8 cellular contexts compared by ENCODE assay signal in genomic region chr2:62199392-62200125, GRCh38. TPM values are rescaled to one million over a fixed set of nuclear protein-coding genes. Genes with fewer than 3 reads are reported as not detected.
DNase-seq lines count a peak whose midpoint lies in the region; ATAC-seq and TF ChIP-seq lines count a peak whose summit lies in the region.

No MANE protein-coding gene starts in this region.

- H3K27me3 Mint-ChIP-seq in CD4-positive, alpha-beta T cell = no peaks in the 10 kb centered on the region
- H3K27me3 Mint-ChIP-seq in activated B cell treated with CpG ODN at 0.5 μM for 24 hours = no peaks in the 10 kb centered on the region

- TF ChIP-seq CTCF in CD4-positive, alpha-beta T cell (IDR thresholded peaks at IDR 0.05) = no peak
- no peak for TF ChIP-seq CTCF in IMR-90 (conservative IDR thresholded peaks at IDR 0.05; ENCODE audit: low read depth, low read length)
- TF ChIP-seq CTCF in activated B cell treated with CpG ODN at 0.5 μM for 24 hours (IDR thresholded peaks at IDR 0.05) = no peak

- H3K9me1 ChIP-seq in IMR-90 (ENCODE audit: insufficient read depth, low read length) = 0 out of 2 replicates have a peak, but pooled peaks cover 7% of the 10 kb centered on the region

- no peak overlapping the region for H4K91ac ChIP-seq in IMR-90 (ENCODE audit: insufficient read depth, low read depth, low read length)

- in situ Hi-C loops in IMR-90 (cut with MboI; ENCODE audit: low sequenced_read_pairs) = no loop called here

- no peak for ATAC-seq in CD4-positive, alpha-beta T cell (ENCODE audit: poor library complexity)
- ATAC-seq in IMR-90 (ENCODE audit: low read depth) (no peak), activated B cell treated with CpG ODN at 0.5 μM for 24 hours (ENCODE audit: low read depth) (no peak), esophagus mucosa (no peak), GM19455 (IDR thresholded peaks at IDR 0.05; ENCODE audit: unreplicated experiment) (no peak), HG02798 (IDR thresholded peaks at IDR 0.05; ENCODE audit: poor library complexity, unreplicated experiment) (no peak)

- H3K4ac ChIP-seq in IMR-90 (ENCODE audit: low read depth, low read length) = no peak overlapping the region

- no peak overlapping the region for H2AFZ ChIP-seq in IMR-90 (replicated peaks; ENCODE audit: low read length, poor library complexity)

- no peak overlapping the region for H2BK20ac ChIP-seq in IMR-90 (ENCODE audit: low read depth, low read length)

- H3K4me1 Mint-ChIP-seq in CD4-positive, alpha-beta T cell (ENCODE audit: low read depth) = peaks cover 63% of the 10 kb centered on the region
- H3K4me1 Mint-ChIP-seq in activated B cell treated with CpG ODN at 0.5 μM for 24 hours = peaks cover 72% of the 10 kb centered on the region

- POLR2A ChIA-PET in CD4-positive, alpha-beta T cell (lab: Charles Lee) = interaction anchor here (1.4 kb wide), 1 partner anchor 10 kb away, joined by 4 read pairs; no protein-coding TSS in a partner anchor
- POLR2A ChIA-PET in IMR-90 (lab: Charles Lee; ENCODE audit: unreplicated experiment) (no interaction called here), activated B cell treated with CpG ODN at 0.5 μM for 24 hours (lab: Charles Lee) (interaction anchor here (1.4 kb wide), 1 partner anchor 138 kb away, joined by 3 read pairs; no protein-coding TSS in a partner anchor)

- DNase-seq in CD4-positive, alpha-beta T cell = no peak
- DNase-seq in IMR-90 = peak; percentile 65
- DNase-seq in activated B cell treated with CpG ODN at 0.5 μM for 24 hours = no peak
- DNase-seq in iris pigment epithelial cell (ENCODE audit: low read depth) = peak; percentile 86
- DNase-seq in central memory CD4-positive, alpha-beta T cell = no peak

- H3K27me3 ChIP-seq in CD4-positive, alpha-beta T cell (ENCODE audit: control insufficient read depth, insufficient read depth, low read length) = no peaks in the 10 kb centered on the region
- H3K27me3 ChIP-seq in IMR-90 (ENCODE audit: control insufficient read depth, insufficient read depth, low read length) = no peaks in the 10 kb centered on the region

- no peak overlapping the region for H2BK120ac ChIP-seq in IMR-90 (ENCODE audit: low read depth, low read length)

- H3K36me3 ChIP-seq in IMR-90 (ENCODE audit: control insufficient read depth, insufficient read depth, low read length) = no peaks in the 10 kb centered on the region

- no peaks in the 10 kb centered on the region for H3K9me3 Mint-ChIP-seq in CD4-positive, alpha-beta T cell
- H3K9me3 Mint-ChIP-seq in activated B cell treated with CpG ODN at 0.5 μM for 24 hours = no peaks in the 10 kb centered on the region

- no peak overlapping the region for H3K56ac ChIP-seq in IMR-90 (ENCODE audit: extremely low read depth, insufficient read depth, low read length)

- no peak overlapping the region for H4K8ac ChIP-seq in IMR-90 (ENCODE audit: low read depth in 2 of 2, low read length in 2 of 2)

- peak overlapping the region; percentile 76 for H3K27ac Mint-ChIP-seq in CD4-positive, alpha-beta T cell
- peak overlapping the region; percentile 71 for H3K27ac Mint-ChIP-seq in activated B cell treated with CpG ODN at 0.5 μM for 24 hours

- H4K20me1 ChIP-seq in IMR-90 (ENCODE audit: insufficient read depth, low read length) = peaks cover 29% of the 10 kb centered on the region

- no peaks in the 10 kb centered on the region for H3K9me3 ChIP-seq in CD4-positive, alpha-beta T cell (ENCODE audit: control insufficient read depth, low read length)
- H3K9me3 ChIP-seq in IMR-90 (ENCODE audit: control insufficient read depth, insufficient read depth, low read length) = no peaks in the 10 kb centered on the region

- peak overlapping the region; percentile 95 for H3K4me3 Mint-ChIP-seq in CD4-positive, alpha-beta T cell
- H3K4me3 Mint-ChIP-seq in activated B cell treated with CpG ODN at 0.5 μM for 24 hours = peak overlapping the region; percentile 50

- no peak overlapping the region for H2AK9ac ChIP-seq in IMR-90 (replicated peaks; ENCODE audit: low read depth, low read length, poor library complexity)

- no TSS peak for BruUV-seq in IMR-90 (replicated peaks; lab: Mats Ljungman, UMichigan)

- no peak overlapping the region for H4K5ac ChIP-seq in IMR-90 (ENCODE audit: low read depth, low read length)

- peaks cover 27 to 50% of the 10 kb centered on the region in 2 experiments for H3K79me1 ChIP-seq in IMR-90 (ENCODE audit: low read depth in 1 of 2, low read length in 2 of 2)

- no CpG with 5 or more reads among the region's 1 CpG for WGBS in IMR-90 (ENCODE audit: extremely low coverage in 2 of 2, insufficient read length in 1 of 2), 2 experiments

- H2BK5ac ChIP-seq in IMR-90 (ENCODE audit: low read depth, low read length, poor library complexity, severe bottlenecking) = no peak overlapping the region

- dilution Hi-C loops in IMR-90 (cut with HindIII; ENCODE audit: low sequenced_read_pairs, unreplicated experiment) = no loop called here

- CTCF ChIA-PET in CD4-positive, alpha-beta T cell (lab: Charles Lee) = no interaction called here
- CTCF ChIA-PET in IMR-90 (lab: Yijun Ruan, JAX) = no interaction called here
- CTCF ChIA-PET in activated B cell treated with CpG ODN at 0.5 μM for 24 hours (lab: Charles Lee) = no interaction called here

- H3K4me3 ChIP-seq in IMR-90 (ENCODE audit: insufficient read depth, low read depth, low read length) = no peak overlapping the region

- TF ChIP-seq RAD21 in IMR-90 (IDR thresholded peaks at IDR 0.05; ENCODE audit: low read length) = no peak

- intact Hi-C loops in CD4-positive, alpha-beta T cell (cut with DNase I, micrococcal nuclease) = loop anchor here (1.0 to 10.0 kb wide), 9 partner anchors 22 to 1445 kb away; partner anchors contain the start of genes COMMD1 (in 2 of the 2), CCT4 (in 1 of the 2), MDH1 (in 1 of the 2) and PAPOLG (in 1 of the 2)
- intact Hi-C loops in IMR-90 (cut with micrococcal nuclease) = loop anchor here (5.0 kb wide), 2 partner anchors 98 to 282 kb away; no protein-coding TSS in a partner anchor
- intact Hi-C loops in activated B cell treated with CpG ODN at 0.5 μM for 24 hours (cut with micrococcal nuclease) = loop anchor here (1.0 to 10.0 kb wide), 4 partner anchors 72 to 1645 kb away; partner anchors contain the start of genes COMMD1 and UGP2

- no peak overlapping the region for H3K4me2 ChIP-seq in IMR-90 (ENCODE audit: low read depth, low read length)

- no peak overlapping the region for H2AK5ac ChIP-seq in IMR-90 (ENCODE audit: low read depth, low read length)

- no peak for TF ChIP-seq POLR2A in IMR-90 (IDR thresholded peaks at IDR 0.05; ENCODE audit: low read depth, low read length)

- H3K27ac ChIP-seq in CD4-positive, alpha-beta T cell (ENCODE audit: low read depth, low read length) = peak overlapping the region; percentile 15
- H3K27ac ChIP-seq in IMR-90 (ENCODE audit: insufficient read depth, low read length) = no peak overlapping the region

- no peak overlapping the region for H3K23ac ChIP-seq in IMR-90 (ENCODE audit: low read depth, low read length)

- H2BK15ac ChIP-seq in IMR-90 (ENCODE audit: low read depth, low read length) = no peak overlapping the region

- no peak overlapping the region for H3K18ac ChIP-seq in IMR-90 (ENCODE audit: low read depth, low read length)

- H3K9ac ChIP-seq in IMR-90 (ENCODE audit: low read depth, low read length) = no peak overlapping the region

- no peak overlapping the region for H3K14ac ChIP-seq in IMR-90 (replicated peaks; ENCODE audit: low read depth, low read length)

- H3K36me3 Mint-ChIP-seq in CD4-positive, alpha-beta T cell (ENCODE audit: low read depth) = peaks cover 6% of the 10 kb centered on the region
- peaks cover 6% of the 10 kb centered on the region for H3K36me3 Mint-ChIP-seq in activated B cell treated with CpG ODN at 0.5 μM for 24 hours (ENCODE audit: low read depth)

- H3K4me1 ChIP-seq in IMR-90 (ENCODE audit: control insufficient read depth, insufficient read depth, low read length) = peaks cover 6% of the 10 kb centered on the region

TF ChIP-seq in IMR-90, 13 proteins besides CTCF, POLR2A, EP300 and RAD21:
- TF ChIP-seq SMC3 (IDR thresholded peaks at IDR 0.05; ENCODE audit: low read depth, low read length) (no peak), CEBPB (IDR thresholded peaks at IDR 0.05; ENCODE audit: low read depth, low read length) (peak; percentile 88)

RNA-seq across cellular contexts. Expression of gene B3GNT2, which starts 3.6 kb away (rescaled TPM):
- total RNA-seq in CD4-positive, alpha-beta T cell = 10 to 100 TPM; 47.7 TPM
- total RNA-seq in IMR-90 (2012; rRNA removed) = 11.1 and 12.2 TPM in 2 replicates
- polyA plus RNA-seq in IMR-90 (2012; rRNA removed) = 4.2 and 5.0 TPM in 2 replicates
- 2.2 and 2.6 TPM in 2 replicates for polyA plus RNA-seq in IMR-90 (2012; cell fraction: cytosol; rRNA removed)
- polyA plus RNA-seq in IMR-90 (2012; cell fraction: nucleus; rRNA removed; ENCODE audit: low replicate concordance) = 0.71 and 2.2 TPM in 2 replicates
- total RNA-seq in activated B cell treated with CpG ODN at 0.5 μM for 24 hours = 34.0 and 34.9 TPM in 2 replicates
- 20.2 TPM for total RNA-seq in esophagus mucosa

Comparison
In these comparisons a context has a peak if more than half of its experiments do, and no peak if none do; other contexts are left out.
1. DNase-seq: peak in IMR-90 (single experiment) and iris pigment epithelial cell (single experiment); none in CD4-positive, alpha-beta T cell (0 of 10), activated B cell treated with CpG ODN at 0.5 μM for 24 hours (single experiment) and central memory CD4-positive, alpha-beta T cell (single experiment).